In the genomic region with DNA sequence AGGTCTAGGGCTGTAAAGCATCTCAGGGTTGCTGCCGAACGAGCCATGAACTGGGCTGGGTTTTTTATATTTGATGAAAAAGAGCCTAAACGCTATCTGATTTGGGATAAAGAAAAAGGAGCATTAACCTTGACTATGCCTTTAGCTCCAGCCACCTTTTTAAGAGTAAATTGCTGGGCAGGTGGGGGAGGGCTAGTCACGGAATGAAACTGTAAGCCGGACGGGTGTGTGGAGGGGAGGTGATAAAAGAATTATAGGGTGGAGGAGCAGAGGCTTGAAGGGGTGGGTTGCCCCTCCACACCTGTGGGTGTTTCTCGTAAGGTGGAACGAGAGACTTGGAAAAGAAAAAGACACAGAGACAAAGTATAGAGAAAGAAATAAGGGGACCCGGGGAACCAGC, we compare ENCODE assay signal across 9 cellular contexts. TPM values are rescaled to one million over a fixed set of nuclear protein-coding genes. Genes with fewer than 3 reads are reported as not detected.
"Had no signal": no experiment of that assay in that cellular context is flagged by ENCODE, and none has a peak within 500 bp of the region (broad histone marks: within the 10 kb centered on the region; RNA-seq: fewer than 3 reads in every experiment).

No MANE protein-coding gene starts in this region.

RNA-seq across cellular contexts. Expression of a gene that starts 41.3 kb away (rescaled TPM):
- total RNA-seq: activated B cell treated with CpG ODN at 0.5 μM for 24 hours; activated CD4-positive, alpha-beta T cell treated with anti-CD3 and anti-CD28 coated beads, Interleukin-2, amount 10 ng/mL, durations not matched to agents 24 days and 14 days; activated CD8-positive, alpha-beta memory T cell treated with anti-CD3 and anti-CD28 coated beads, Interleukin-2, amount 10 ng/mL, durations not matched to agents 7 days and 5 days; activated T-helper 1 cell treated with anti-CD3 and anti-CD28 coated beads, Interleukin-12 subunit alpha, Interleukin-12 subunit beta, Interleukin-2, Interleukin-4 antibody, amounts not matched to agents 30 ng/mL and 10 ng/mL and 1 ng/mL, durations not matched to agents 14 hours and 24 hours and 36 hours; ascending aorta; NCI-H460; OCI-LY7; RPMI7951; T-helper 17 cell had no signal
